In the genomic region with DNA sequence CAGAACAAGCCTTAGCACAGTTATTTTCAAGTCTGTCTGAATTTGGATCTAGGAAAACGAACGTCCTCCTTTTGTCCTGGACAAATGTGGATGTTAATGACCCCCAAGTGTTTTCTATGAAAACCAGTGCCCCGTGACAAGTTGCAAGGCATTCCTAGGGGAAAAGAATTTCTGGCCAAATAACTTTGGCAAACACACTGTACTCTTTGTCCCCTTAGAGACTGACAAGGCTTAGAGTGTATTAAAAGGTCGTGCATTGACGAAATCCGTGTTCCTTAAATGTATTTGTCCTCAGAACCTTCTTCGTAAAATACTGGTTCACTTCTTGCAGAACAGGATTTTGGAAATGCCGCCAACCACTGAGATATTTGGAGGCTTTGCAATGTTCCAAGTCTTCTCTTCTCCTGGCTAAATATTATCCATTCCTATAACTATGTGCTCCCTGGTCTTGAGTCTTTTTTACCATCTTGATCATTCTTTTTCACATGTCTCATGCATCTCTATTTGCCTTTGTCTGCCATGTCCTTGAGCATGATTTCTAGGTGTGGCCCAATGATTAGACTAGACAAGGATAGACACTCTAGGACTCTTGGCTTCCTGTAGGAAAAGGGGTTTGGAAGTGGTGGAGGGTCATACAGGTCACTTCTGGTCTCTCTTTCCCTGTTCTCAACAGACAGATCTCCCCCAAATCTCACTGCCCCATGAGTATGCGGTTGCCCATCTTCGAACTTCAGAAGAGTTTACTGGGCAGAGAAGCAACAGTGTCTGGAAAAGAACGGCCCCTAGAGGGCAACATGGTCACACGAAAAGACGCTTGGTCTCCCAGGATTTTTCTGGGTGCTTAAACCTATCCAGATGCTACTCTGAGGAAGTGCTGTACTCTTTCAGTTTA, we compare ENCODE assay signal across 9 cellular contexts.
DNase-seq lines count a peak whose midpoint lies in the region; ATAC-seq and TF ChIP-seq lines count a peak whose summit lies in the region.
"Had no signal": no experiment of that assay in that cellular context is flagged by ENCODE, and none has a peak within 500 bp of the region (broad histone marks: within the 10 kb centered on the region; RNA-seq: fewer than 3 reads in every experiment).

No MANE protein-coding gene starts in this region.

- peak; percentile 36 to 64 (median 53) for TF ChIP-seq CTCF in heart left ventricle (IDR thresholded peaks at IDR 0.05)
- TF ChIP-seq CTCF in retinal pigment epithelial cell (conservative IDR thresholded peaks at IDR 0.05; ENCODE audit: low read depth, low read length): peak; percentile 77

- H3K36me3 ChIP-seq in CD4-positive, CD25-positive, alpha-beta regulatory T cell (ENCODE audit: control insufficient read depth, insufficient read depth, low read length): no peaks in the 10 kb centered on the region
- no peaks in the 10 kb centered on the region for H3K36me3 ChIP-seq in heart left ventricle
- H3K36me3 ChIP-seq: neutrophil had no signal

- H3K4me1 ChIP-seq in CD4-positive, CD25-positive, alpha-beta regulatory T cell (ENCODE audit: control insufficient read depth, insufficient read depth, low read length, poor library complexity, severe bottlenecking): no peaks in the 10 kb centered on the region
- peaks cover 0 to 13% (median 0%) of the 10 kb centered on the region in 12 donors for H3K4me1 ChIP-seq in heart left ventricle

- no peak for TF ChIP-seq POLR2A in heart left ventricle (IDR thresholded peaks at IDR 0.05)

- DNase-seq in CD4-positive, CD25-positive, alpha-beta regulatory T cell: peak in 2 of 3 donors; percentile 5 to 32
- peak; percentile 16 to 68 for DNase-seq in NCI-H526 (lab: John Stamatoyannopoulos, UW)
- DNase-seq in activated T-cell treated with anti-CD3 and anti-CD28 coated beads, Interleukin-2, amount 50 U/mL, for 24 hours: peak; percentile 46
- peak in 2 of 5 donors; percentile 16 to 33 for DNase-seq in heart left ventricle
- DNase-seq in retinal pigment epithelial cell (ENCODE audit: low read depth): peak; percentile 17
- no peak for DNase-seq in cerebellum (ENCODE audit: low spot score)

- no peaks in the 10 kb centered on the region for H3K27me3 ChIP-seq in CD4-positive, CD25-positive, alpha-beta regulatory T cell (ENCODE audit: control insufficient read depth, insufficient read depth, low read length)
- no peaks in the 10 kb centered on the region for H3K27me3 ChIP-seq in heart left ventricle
- H3K27me3 ChIP-seq: neutrophil had no signal

- no peaks in the 10 kb centered on the region for H3K36me3 Mint-ChIP-seq in CD4-positive, CD25-positive, alpha-beta regulatory T cell
- no peaks in the 10 kb centered on the region for H3K36me3 Mint-ChIP-seq in activated T-cell treated with anti-CD3 and anti-CD28 coated beads, Interleukin-2, amount 50 U/mL, for 24 hours (ENCODE audit: low read depth)

- 21 to 29% (median 22%) methylated on average over 13 of the region's 13 CpGs for whole genome bisulfite sequencing in heart left ventricle, 4 donors

- H3K4me3 Mint-ChIP-seq in CD4-positive, CD25-positive, alpha-beta regulatory T cell: no peak overlapping the region
- no peak overlapping the region for H3K4me3 Mint-ChIP-seq in activated T-cell treated with anti-CD3 and anti-CD28 coated beads, Interleukin-2, amount 50 U/mL, for 24 hours

- no peaks in the 10 kb centered on the region for H3K4me1 Mint-ChIP-seq in CD4-positive, CD25-positive, alpha-beta regulatory T cell
- no peaks in the 10 kb centered on the region for H3K4me1 Mint-ChIP-seq in activated T-cell treated with anti-CD3 and anti-CD28 coated beads, Interleukin-2, amount 50 U/mL, for 24 hours (ENCODE audit: low read depth)

- intact Hi-C loops in heart left ventricle (cut with DNase I): loop anchor here in 4 of 10 donors (5.0 to 10.0 kb wide), 2 partner anchors 1490 to 1492 kb away; no protein-coding TSS in a partner anchor

- H3K27me3 Mint-ChIP-seq in CD4-positive, CD25-positive, alpha-beta regulatory T cell: peaks cover 8% of the 10 kb centered on the region
- no peaks in the 10 kb centered on the region for H3K27me3 Mint-ChIP-seq in activated T-cell treated with anti-CD3 and anti-CD28 coated beads, Interleukin-2, amount 50 U/mL, for 24 hours

- ATAC-seq in CD4-positive, CD25-positive, alpha-beta regulatory T cell (ENCODE audit: low read depth in 2 of 2): no peak
- ATAC-seq in GM19023 (IDR thresholded peaks at IDR 0.05; ENCODE audit: unreplicated experiment): peak; percentile 80
- peak; percentile 72 for ATAC-seq in HG03097 (IDR thresholded peaks at IDR 0.05; ENCODE audit: low FRiP score, unreplicated experiment)
- ATAC-seq in heart left ventricle: peak; percentile 48 to 71 (median 60)

- no peak overlapping the region for H3K4me3 ChIP-seq in CD4-positive, CD25-positive, alpha-beta regulatory T cell (ENCODE audit: low read depth, low read length)
- H3K4me3 ChIP-seq in heart left ventricle (no peak overlapping the region), retinal pigment epithelial cell (ENCODE audit: low read length) (no peak overlapping the region)

- no peaks in the 10 kb centered on the region for H3K9me3 Mint-ChIP-seq in CD4-positive, CD25-positive, alpha-beta regulatory T cell
- H3K9me3 Mint-ChIP-seq in activated T-cell treated with anti-CD3 and anti-CD28 coated beads, Interleukin-2, amount 50 U/mL, for 24 hours: no peaks in the 10 kb centered on the region

- no peaks in the 10 kb centered on the region for H3K9me3 ChIP-seq in CD4-positive, CD25-positive, alpha-beta regulatory T cell (ENCODE audit: control insufficient read depth in 2 of 2, low read length in 2 of 2)
- H3K9me3 ChIP-seq in heart left ventricle: no peaks in the 10 kb centered on the region
- H3K9me3 ChIP-seq: neutrophil had no signal

- H3K27ac ChIP-seq in CD4-positive, CD25-positive, alpha-beta regulatory T cell (ENCODE audit: insufficient read depth, low read length, poor library complexity, severe bottlenecking): no peak overlapping the region
- H3K27ac ChIP-seq in heart left ventricle: no peak overlapping the region
- H3K27ac ChIP-seq: neutrophil had no signal

- H3K27ac Mint-ChIP-seq in CD4-positive, CD25-positive, alpha-beta regulatory T cell: no peak overlapping the region
- no peak overlapping the region for H3K27ac Mint-ChIP-seq in activated T-cell treated with anti-CD3 and anti-CD28 coated beads, Interleukin-2, amount 50 U/mL, for 24 hours

Comparison
In these comparisons a context has a peak if more than half of its experiments do, and no peak if none do; other contexts are left out.
1. ATAC-seq: peak in GM19023 (single experiment), HG03097 (single experiment) and heart left ventricle (4 of 4); none in CD4-positive, CD25-positive, alpha-beta regulatory T cell (0 of 2).